Comparison of ENCODE assay signal across 13 cellular contexts in genomic region chr20:4894981-4895381, GRCh38.
DNase-seq lines count a peak whose midpoint lies in the region; ATAC-seq and TF ChIP-seq lines count a peak whose summit lies in the region.
"Had no signal": no experiment of that assay in that cellular context is flagged by ENCODE, and none has a peak within 500 bp of the region (broad histone marks: within the 10 kb centered on the region; RNA-seq: fewer than 3 reads in every experiment).

No MANE protein-coding gene starts in this region.

- H3K27ac ChIP-seq in OCI-LY3 (ENCODE audit: low read length) (no peak overlapping the region), layer of hippocampus (ENCODE audit: low read depth, low read length) (peak overlapping the region; percentile 42), substantia nigra (ENCODE audit: low read depth, low read length, poor library complexity, severe bottlenecking) (peak overlapping the region; percentile 35)
- H3K27ac ChIP-seq in naive thymus-derived CD4-positive, alpha-beta T cell (ENCODE audit: low read depth, low read length) = no peak overlapping the region
- H3K27ac ChIP-seq: HL-60 had no signal

- peaks cover 38% of the 10 kb centered on the region for H3K4me1 ChIP-seq in OCI-LY3 (ENCODE audit: low read length)
- no peaks in the 10 kb centered on the region for H3K4me1 ChIP-seq in naive thymus-derived CD4-positive, alpha-beta T cell (ENCODE audit: control insufficient read depth in 2 of 2, insufficient read depth in 2 of 2, low read length in 2 of 2)

- H3K79me2 ChIP-seq in OCI-LY3 (ENCODE audit: low read length) = 0 out of 2 replicates have a peak, but pooled peaks cover 2% of the 10 kb centered on the region

- peaks cover 4% of the 10 kb centered on the region for H3K36me3 ChIP-seq in OCI-LY3 (replicated peaks; ENCODE audit: low read depth, low read length)
- peaks cover 0 to 59% (median 0%) of the 10 kb centered on the region in 3 experiments for H3K36me3 ChIP-seq in naive thymus-derived CD4-positive, alpha-beta T cell (ENCODE audit: control insufficient read depth in 2 of 3, insufficient read depth in 3 of 3, low read length in 3 of 3)
- H3K36me3 ChIP-seq: MG63 had no signal

- no peaks in the 10 kb centered on the region for H3K27me3 Mint-ChIP-seq in activated CD4-positive, alpha-beta T cell treated with anti-CD3 and anti-CD28 coated beads for 36 hours
- no peaks in the 10 kb centered on the region for H3K27me3 Mint-ChIP-seq in activated CD4-positive, alpha-beta T cell treated with anti-CD3 and anti-CD28 coated beads, Interleukin-2, amount 10 ng/mL, durations not matched to agents 7 days and 5 days
- no peaks in the 10 kb centered on the region for H3K27me3 Mint-ChIP-seq in naive thymus-derived CD4-positive, alpha-beta T cell
- H3K27me3 Mint-ChIP-seq: activated CD4-positive, alpha-beta T cell treated with anti-CD3 and anti-CD28 coated beads, Interleukin-2, amount 10 ng/mL, durations not matched to agents 24 days and 14 days; T-cell had no signal

- H3K9ac ChIP-seq in OCI-LY3 (ENCODE audit: low read length) = no peak overlapping the region

- peaks cover 4% of the 10 kb centered on the region for H3K36me3 Mint-ChIP-seq in activated CD4-positive, alpha-beta T cell treated with anti-CD3 and anti-CD28 coated beads for 36 hours (ENCODE audit: low read depth)
- H3K36me3 Mint-ChIP-seq in activated CD4-positive, alpha-beta T cell treated with anti-CD3 and anti-CD28 coated beads, Interleukin-2, amount 10 ng/mL, durations not matched to agents 7 days and 5 days (ENCODE audit: low read depth) = peaks cover 13% of the 10 kb centered on the region
- peaks cover 1 to 33% (median 14%) of the 10 kb centered on the region in 5 donors for H3K36me3 Mint-ChIP-seq in naive thymus-derived CD4-positive, alpha-beta T cell

- H3K4me2 ChIP-seq in OCI-LY3 (ENCODE audit: low read length) = peak overlapping the region; percentile 73

- no peaks in the 10 kb centered on the region for H3K4me1 Mint-ChIP-seq in activated CD4-positive, alpha-beta T cell treated with anti-CD3 and anti-CD28 coated beads for 36 hours
- H3K4me1 Mint-ChIP-seq in activated CD4-positive, alpha-beta T cell treated with anti-CD3 and anti-CD28 coated beads, Interleukin-2, amount 10 ng/mL, durations not matched to agents 7 days and 5 days = peaks cover 6% of the 10 kb centered on the region
- peaks cover 0 to 19% (median 8%) of the 10 kb centered on the region in 7 donors for H3K4me1 Mint-ChIP-seq in naive thymus-derived CD4-positive, alpha-beta T cell

- H3K4me3 Mint-ChIP-seq in activated CD4-positive, alpha-beta T cell treated with anti-CD3 and anti-CD28 coated beads for 36 hours = no peak overlapping the region
- no peak overlapping the region for H3K4me3 Mint-ChIP-seq in activated CD4-positive, alpha-beta T cell treated with anti-CD3 and anti-CD28 coated beads, Interleukin-2, amount 10 ng/mL, durations not matched to agents 7 days and 5 days
- H3K4me3 Mint-ChIP-seq in naive thymus-derived CD4-positive, alpha-beta T cell = no peak overlapping the region
- H3K4me3 Mint-ChIP-seq: activated CD4-positive, alpha-beta T cell treated with anti-CD3 and anti-CD28 coated beads, Interleukin-2, amount 10 ng/mL, durations not matched to agents 24 days and 14 days; T-cell had no signal

- TF ChIP-seq CTCF in OCI-LY3 (IDR thresholded peaks at IDR 0.05; ENCODE audit: low read depth, low read length) = no peak

- CTCF ChIA-PET in activated CD4-positive, alpha-beta T cell treated with anti-CD3 and anti-CD28 coated beads for 36 hours (lab: Charles Lee) = no interaction called here
- CTCF ChIA-PET in activated CD4-positive, alpha-beta T cell treated with anti-CD3 and anti-CD28 coated beads, Interleukin-2, amount 10 ng/mL, durations not matched to agents 7 days and 5 days (lab: Charles Lee) = no interaction called here
- CTCF ChIA-PET in naive thymus-derived CD4-positive, alpha-beta T cell (lab: Charles Lee) = no interaction called here

- H3K27ac Mint-ChIP-seq in activated CD4-positive, alpha-beta T cell treated with anti-CD3 and anti-CD28 coated beads for 36 hours = peak overlapping the region; percentile 28
- no peak overlapping the region for H3K27ac Mint-ChIP-seq in activated CD4-positive, alpha-beta T cell treated with anti-CD3 and anti-CD28 coated beads, Interleukin-2, amount 10 ng/mL, durations not matched to agents 7 days and 5 days
- peak overlapping the region in 2 of 9 donors; percentile 38 to 63 for H3K27ac Mint-ChIP-seq in naive thymus-derived CD4-positive, alpha-beta T cell
- H3K27ac Mint-ChIP-seq: activated CD4-positive, alpha-beta T cell treated with anti-CD3 and anti-CD28 coated beads, Interleukin-2, amount 10 ng/mL, durations not matched to agents 24 days and 14 days; T-cell had no signal

- DNase-seq in activated CD4-positive, alpha-beta T cell treated with anti-CD3 and anti-CD28 coated beads for 36 hours = no peak
- DNase-seq in activated CD4-positive, alpha-beta T cell treated with anti-CD3 and anti-CD28 coated beads, Interleukin-2, amount 10 ng/mL, durations not matched to agents 7 days and 5 days = no peak
- DNase-seq in substantia nigra (lab: John Stamatoyannopoulos, UW) (peak in 12 of 49 donors; percentile 16 to 65 (median 32)), DMS53 treated with DMSO at 0.1 percent for 48 hours (lab: John Stamatoyannopoulos, UW; ENCODE audit: unreplicated experiment) (no peak)
- DNase-seq in naive thymus-derived CD4-positive, alpha-beta T cell = no peak
- DNase-seq: activated CD4-positive, alpha-beta T cell treated with anti-CD3 and anti-CD28 coated beads, Interleukin-2, amount 10 ng/mL, durations not matched to agents 24 days and 14 days; activated gamma-delta T cell; MG63; T-cell had no signal

- intact Hi-C loops in activated CD4-positive, alpha-beta T cell treated with anti-CD3 and anti-CD28 coated beads for 36 hours (cut with DNase I, micrococcal nuclease) = no loop called here
- intact Hi-C loops in naive thymus-derived CD4-positive, alpha-beta T cell (cut with micrococcal nuclease) = no loop called here

- H4K20me1 ChIP-seq in OCI-LY3 (ENCODE audit: insufficient read depth, low read length) = no peaks in the 10 kb centered on the region

- POLR2A ChIA-PET in activated CD4-positive, alpha-beta T cell treated with anti-CD3 and anti-CD28 coated beads for 36 hours (lab: Charles Lee) = no interaction called here
- POLR2A ChIA-PET in activated CD4-positive, alpha-beta T cell treated with anti-CD3 and anti-CD28 coated beads, Interleukin-2, amount 10 ng/mL, durations not matched to agents 7 days and 5 days (lab: Charles Lee) = no interaction called here
- POLR2A ChIA-PET in naive thymus-derived CD4-positive, alpha-beta T cell (lab: Charles Lee) = no interaction called here

- H3K27me3 ChIP-seq in OCI-LY3 (ENCODE audit: low read depth, low read length) = no peaks in the 10 kb centered on the region
- H3K27me3 ChIP-seq in layer of hippocampus (ENCODE audit: control insufficient read depth, insufficient read depth, low read length) = no peaks in the 10 kb centered on the region
- H3K27me3 ChIP-seq in naive thymus-derived CD4-positive, alpha-beta T cell (ENCODE audit: control insufficient read depth in 2 of 2, insufficient read depth in 2 of 2, low read length in 2 of 2) = no peaks in the 10 kb centered on the region
- H3K27me3 ChIP-seq: MG63 had no signal

- no peak for ATAC-seq in activated CD4-positive, alpha-beta T cell treated with anti-CD3 and anti-CD28 coated beads for 36 hours
- ATAC-seq in GM18867 (IDR thresholded peaks at IDR 0.05; ENCODE audit: unreplicated experiment) = no peak
- no peak for ATAC-seq in naive thymus-derived CD4-positive, alpha-beta T cell
- ATAC-seq: T-cell had no signal

- H3K9me3 Mint-ChIP-seq in activated CD4-positive, alpha-beta T cell treated with anti-CD3 and anti-CD28 coated beads for 36 hours (ENCODE audit: low read depth) = no peaks in the 10 kb centered on the region
- H3K9me3 Mint-ChIP-seq in activated CD4-positive, alpha-beta T cell treated with anti-CD3 and anti-CD28 coated beads, Interleukin-2, amount 10 ng/mL, durations not matched to agents 7 days and 5 days = no peaks in the 10 kb centered on the region
- H3K9me3 Mint-ChIP-seq in naive thymus-derived CD4-positive, alpha-beta T cell = peaks cover 0 to 3% (median 0%) of the 10 kb centered on the region in 11 donors
- H3K9me3 Mint-ChIP-seq: activated CD4-positive, alpha-beta T cell treated with anti-CD3 and anti-CD28 coated beads, Interleukin-2, amount 10 ng/mL, durations not matched to agents 24 days and 14 days; T-cell had no signal

- H2AFZ ChIP-seq in OCI-LY3 (ENCODE audit: low read depth, low read length) = no peak overlapping the region

- no peaks in the 10 kb centered on the region for H3K9me3 ChIP-seq in OCI-LY3 (ENCODE audit: insufficient read depth, low read length)
- H3K9me3 ChIP-seq in naive thymus-derived CD4-positive, alpha-beta T cell (ENCODE audit: control insufficient read depth in 2 of 3, low read length in 3 of 3) = no peaks in the 10 kb centered on the region
- H3K9me3 ChIP-seq: MG63 had no signal

- peak overlapping the region; percentile 44 for H3K4me3 ChIP-seq in OCI-LY3 (ENCODE audit: low read length)
- H3K4me3 ChIP-seq in naive thymus-derived CD4-positive, alpha-beta T cell (ENCODE audit: low read length) = no peak overlapping the region
- H3K4me3 ChIP-seq: MG63 had no signal

Comparison
In these comparisons a context has a peak if more than half of its experiments do, and no peak if none do; other contexts are left out.
1. H3K27ac ChIP-seq: peak in layer of hippocampus (single experiment) and substantia nigra (single experiment); none in OCI-LY3 (single experiment) and naive thymus-derived CD4-positive, alpha-beta T cell (single experiment).